1 cellular context compared by ENCODE assay signal in genomic region chr3:129673897-129674797, GRCh38.
TF ChIP-seq lines count a peak whose summit lies in the region.

No MANE protein-coding gene starts in this region.

TF ChIP-seq in GM12878, 131 proteins besides CTCF, POLR2A, EP300 and RAD21 (continued from another document):
- TF ChIP-seq RELB (IDR thresholded peaks at IDR 0.05; ENCODE audit: low read depth) (peak; percentile 68), NFIC (IDR thresholded peaks at IDR 0.05; ENCODE audit: low read depth, low read length) (no peak), NBN (IDR thresholded peaks at IDR 0.05) (peak; percentile 66)
